ENCODE assay signal across 8 cellular contexts in the genomic region with DNA sequence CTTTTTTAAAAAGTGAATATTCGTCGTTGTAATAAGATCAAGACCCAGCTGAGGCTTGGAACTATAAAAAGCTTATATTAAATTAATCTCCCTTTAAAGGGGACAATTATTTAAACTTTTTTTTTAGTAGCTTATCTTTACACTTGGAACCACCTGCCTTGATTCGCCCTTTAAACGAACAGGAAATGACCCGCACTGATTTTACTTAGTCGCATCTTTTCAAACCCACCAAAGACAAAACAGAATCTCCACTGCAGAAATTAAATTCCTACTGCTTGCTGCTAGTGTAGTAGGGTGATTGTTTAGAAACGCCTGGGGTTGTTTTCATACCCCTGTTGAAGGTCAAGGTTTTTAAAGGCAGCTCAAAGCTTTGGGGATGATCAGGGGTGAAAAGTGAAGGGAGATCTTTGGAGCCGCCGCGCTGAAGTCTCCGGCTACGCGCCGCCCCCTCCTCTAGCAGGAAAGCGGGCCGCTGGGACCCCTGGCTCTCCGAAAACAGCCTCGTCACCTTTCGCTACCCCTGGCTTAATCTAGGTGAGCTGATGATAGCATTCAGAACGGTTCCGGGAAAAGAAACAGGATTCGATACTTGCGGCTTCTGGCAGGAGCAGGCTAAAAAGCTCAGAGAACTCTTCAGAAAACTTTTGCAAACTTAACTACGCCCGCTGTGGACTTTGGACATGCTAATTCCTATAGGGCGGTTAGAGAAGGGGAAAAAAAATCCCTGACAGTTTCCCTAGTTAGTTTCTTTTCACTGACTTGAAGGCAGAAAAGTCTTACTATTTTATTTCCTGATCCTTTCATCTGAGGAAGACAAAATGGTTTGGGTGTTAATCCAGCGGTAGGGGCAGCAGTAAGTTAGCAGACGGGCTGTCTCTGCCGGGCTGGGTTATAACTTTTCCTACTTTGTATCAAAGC.
DNase-seq lines count a peak whose midpoint lies in the region; ATAC-seq and TF ChIP-seq lines count a peak whose summit lies in the region.

No MANE protein-coding gene starts in this region.

- peak overlapping the region; percentile 88 for H3K4me3 Mint-ChIP-seq in activated CD4-positive, alpha-beta memory T cell treated with anti-CD3 and anti-CD28 coated beads for 36 hours

- H3K4me3 ChIP-seq in left ventricle myocardium inferior (peak overlapping the region; percentile 75), right cardiac atrium (ENCODE audit: low read length) (peak overlapping the region; percentile 83), skin epidermis (peak overlapping the region; percentile 55 to 84 (median 78))

- H3K36me3 ChIP-seq in left ventricle myocardium inferior, result no peaks in the 10 kb centered on the region

- intact Hi-C loops in left ventricle myocardium inferior (cut with micrococcal nuclease), result no loop called here
- intact Hi-C loops in left cardiac atrium (cut with DNase I), result loop anchor here (5.0 to 10.0 kb wide), 5 partner anchors 139 to 1039 kb away; no protein-coding TSS in a partner anchor
- intact Hi-C loops in activated CD4-positive, alpha-beta memory T cell treated with anti-CD3 and anti-CD28 coated beads for 36 hours (cut with micrococcal nuclease), result loop anchor here (1.0 to 10.0 kb wide), 2 partner anchors 141 to 639 kb away; no protein-coding TSS in a partner anchor
- intact Hi-C loops in right cardiac atrium (cut with DNase I), result loop anchor here in 2 of 4 donors (5.0 to 10.0 kb wide), 2 partner anchors 516 to 959 kb away; no protein-coding TSS in a partner anchor

- H3K4me1 Mint-ChIP-seq in activated CD4-positive, alpha-beta memory T cell treated with anti-CD3 and anti-CD28 coated beads for 36 hours (ENCODE audit: low read depth), result peaks cover 51% of the 10 kb centered on the region

- peaks cover 46% of the 10 kb centered on the region for H3K36me3 Mint-ChIP-seq in activated CD4-positive, alpha-beta memory T cell treated with anti-CD3 and anti-CD28 coated beads for 36 hours

- no peaks in the 10 kb centered on the region for H3K9me3 ChIP-seq in left ventricle myocardium inferior (replicated peaks)
- H3K9me3 ChIP-seq in right cardiac atrium (ENCODE audit: control insufficient read depth, low read length), result no peaks in the 10 kb centered on the region

- DNase-seq in left ventricle myocardium inferior, result no peak
- DNase-seq in left cardiac atrium, result no peak
- DNase-seq in activated CD4-positive, alpha-beta memory T cell treated with anti-CD3 and anti-CD28 coated beads for 36 hours, result no peak
- DNase-seq in right cardiac atrium, result peak in 1 of 3 donors; percentile 48
- no peak for DNase-seq in NCI-H345 treated with DMSO at 0.1 percent for 48 hours (lab: John Stamatoyannopoulos, UW; ENCODE audit: unreplicated experiment)
- DNase-seq in SHP77 treated with DMSO at 0.1 percent for 48 hours (lab: John Stamatoyannopoulos, UW), result no peak

- H3K27me3 Mint-ChIP-seq in activated CD4-positive, alpha-beta memory T cell treated with anti-CD3 and anti-CD28 coated beads for 36 hours, result peaks cover 5% of the 10 kb centered on the region

- POLR2A ChIA-PET in activated CD4-positive, alpha-beta memory T cell treated with anti-CD3 and anti-CD28 coated beads for 36 hours (lab: Charles Lee), result interaction anchor here (0.6 to 8.7 kb wide), 15 partner anchors 43 to 211 kb away, joined by 3 to 267 read pairs (median 3); a partner anchor contains a TSS

- CTCF ChIA-PET in activated CD4-positive, alpha-beta memory T cell treated with anti-CD3 and anti-CD28 coated beads for 36 hours (lab: Charles Lee), result interaction anchor here (1.0 to 7.5 kb wide), 8 partner anchors 48 to 162 kb away, joined by 3 to 120 read pairs (median 5); a partner anchor contains a TSS

- WGBS in right cardiac atrium, result 11% methylated on average over 29 of the region's 29 CpGs

- H3K9me3 Mint-ChIP-seq in activated CD4-positive, alpha-beta memory T cell treated with anti-CD3 and anti-CD28 coated beads for 36 hours, result no peaks in the 10 kb centered on the region

- H3K27ac Mint-ChIP-seq in activated CD4-positive, alpha-beta memory T cell treated with anti-CD3 and anti-CD28 coated beads for 36 hours, result peak overlapping the region; percentile 100

- H3K4me1 ChIP-seq in left ventricle myocardium inferior (peaks cover 50% of the 10 kb centered on the region), right cardiac atrium (ENCODE audit: control insufficient read depth, insufficient read depth, low read length) (no peaks in the 10 kb centered on the region)

- no peak for ATAC-seq in left cardiac atrium
- ATAC-seq in right cardiac atrium, result no peak
- ATAC-seq in GM21381 (IDR thresholded peaks at IDR 0.05; ENCODE audit: unreplicated experiment), result no peak

- peak overlapping the region; percentile 87 for H3K27ac ChIP-seq in left ventricle myocardium inferior (replicated peaks)
- H3K27ac ChIP-seq in right cardiac atrium (ENCODE audit: low read length), result no peak overlapping the region
- H3K27ac ChIP-seq in skin epidermis, result peak overlapping the region; percentile 56 to 100 (median 97)

- TF ChIP-seq CTCF in left ventricle myocardium inferior (IDR thresholded peaks at IDR 0.05; ENCODE audit: borderline replicate concordance), result no peak

- H3K27me3 ChIP-seq in left ventricle myocardium inferior (ENCODE audit: low read depth) (peaks cover 90% of the 10 kb centered on the region), right cardiac atrium (ENCODE audit: control insufficient read depth, insufficient read depth) (no peaks in the 10 kb centered on the region)
